Comparison of ENCODE assay signal across 1 cellular context in genomic region chr21:25734654-25735220, GRCh38.
A peak's percentile ranks its signal among the peaks of the same experiment; 100 is the strongest.
TF ChIP-seq lines count a peak whose summit lies in the region.

Gene ATP5PF (minus strand): TSS chr21:25734904. CDS start chr21:25729794, 5,110 bp downstream.
Gene GABPA (plus strand): TSS chr21:25734972. CDS start chr21:25741599, 6,627 bp downstream.

TF ChIP-seq in WTC11, 78 proteins besides CTCF, POLR2A, EP300 and RAD21 (continued from another document):
- TF ChIP-seq ARID4B (CRISPR knock-in tag; IDR thresholded peaks at IDR 0.05; ENCODE audit: borderline replicate concordance) (0 out of 2 replicates have a peak, but pooled peaks have one; percentile 38), NR2C2 (CRISPR knock-in tag; IDR thresholded peaks at IDR 0.05) (peak; percentile 97), NFE2L1 (CRISPR knock-in tag; IDR thresholded peaks at IDR 0.05) (peak; percentile 18; the same call in 1 of the 2 replicates), ZNF425 (CRISPR knock-in tag; conservative IDR thresholded peaks at IDR 0.05) (no peak), ESRRA (CRISPR knock-in tag; IDR thresholded peaks at IDR 0.05; ENCODE audit: borderline replicate concordance) (0 out of 2 replicates have a peak, but pooled peaks have one; percentile 9), HMGXB4 (CRISPR knock-in tag; IDR thresholded peaks at IDR 0.05) (no peak), SP1 (CRISPR knock-in tag; conservative IDR thresholded peaks at IDR 0.05) (peak; percentile 98), ZNF281 (CRISPR knock-in tag; IDR thresholded peaks at IDR 0.05) (no peak)
